ENCODE assay signal across 11 cellular contexts in genomic region chr1:41515778-41516167, GRCh38. TPM values are rescaled to one million over a fixed set of nuclear protein-coding genes. Genes with fewer than 3 reads are reported as not detected.
DNase-seq lines count a peak whose midpoint lies in the region; ATAC-seq, FAIRE-seq and TF ChIP-seq lines count a peak whose summit lies in the region.
"Had no signal": no experiment of that assay in that cellular context is flagged by ENCODE, and none has a peak within 500 bp of the region (broad histone marks: within the 10 kb centered on the region; RNA-seq: fewer than 3 reads in every experiment).

No MANE protein-coding gene starts in this region.

- H3K9me3 ChIP-seq in SK-N-SH (no peaks in the 10 kb centered on the region), adipocyte (ENCODE audit: control insufficient read depth, low read length) (no peaks in the 10 kb centered on the region), iPS-18a (ENCODE audit: control insufficient read depth, low read depth, low read length) (no peaks in the 10 kb centered on the region), smooth muscle cell (replicated peaks; ENCODE audit: low read depth) (no peaks in the 10 kb centered on the region)

- TF ChIP-seq CTCF in SK-N-SH (IDR thresholded peaks at IDR 0.05) (no peak), smooth muscle cell (IDR thresholded peaks at IDR 0.05; ENCODE audit: borderline replicate concordance, insufficient read depth, poor library complexity, severe bottlenecking) (no peak)

- TF ChIP-seq RAD21 in SK-N-SH (IDR thresholded peaks at IDR 0.05; ENCODE audit: low read length), result no peak

- H3K4me2 ChIP-seq in SK-N-SH, result peak overlapping the region; percentile 65; the same call in 1 of the 2 replicates
- H3K4me2 ChIP-seq in smooth muscle cell, result peak overlapping the region; percentile 72

- H3K27me3 ChIP-seq in SK-N-SH (ENCODE audit: insufficient read depth) (no peaks in the 10 kb centered on the region), adipocyte (replicated peaks; ENCODE audit: control insufficient read depth, insufficient read depth, low read length) (no peaks in the 10 kb centered on the region), iPS-18a (ENCODE audit: control insufficient read depth, insufficient read depth, low read length) (peaks cover 9% of the 10 kb centered on the region), smooth muscle cell (ENCODE audit: low read depth) (no peaks in the 10 kb centered on the region)

- CTCF ChIA-PET in SK-N-SH (lab: Yijun Ruan, JAX), result interaction anchor here (0.6 to 4.5 kb wide), 63 partner anchors 8 to 1241 kb away, joined by 3 to 30 read pairs (median 5); partner anchors contain the start of gene EDN2

- WGBS in SK-N-SH (ENCODE audit: low lambda C conversion rate), result 86% methylated on average over 1 of the region's 6 CpGs
- 15% methylated on average over 6 of the region's 6 CpGs for WGBS in smooth muscle cell (ENCODE audit: low lambda C conversion rate)

- H3K4me1 ChIP-seq in SK-N-SH (ENCODE audit: control insufficient read depth in 1 of 2, insufficient read depth in 2 of 2, low read depth in 1 of 2, low read length in 1 of 2), result peaks cover 4 to 44% of the 10 kb centered on the region in 2 experiments; a peak in 3 of 4 replicates
- peaks cover 17% of the 10 kb centered on the region for H3K4me1 ChIP-seq in adipocyte (ENCODE audit: control insufficient read depth, insufficient read depth, low read length)
- peaks cover 7% of the 10 kb centered on the region for H3K4me1 ChIP-seq in iPS-18a (ENCODE audit: control insufficient read depth, low read depth, low read length)
- peaks cover 4% of the 10 kb centered on the region for H3K4me1 ChIP-seq in smooth muscle cell (ENCODE audit: low read depth)

- H3F3A ChIP-seq in SK-N-SH (replicated peaks; ENCODE audit: insufficient read depth), result no peaks in the 10 kb centered on the region
- peaks cover 3% of the 10 kb centered on the region for H3F3A ChIP-seq in smooth muscle cell (ENCODE audit: low read depth)

- H2AFZ ChIP-seq in SK-N-SH (ENCODE audit: low read depth), result no peak overlapping the region; the same call in 1 of the 2 replicates
- H2AFZ ChIP-seq in smooth muscle cell (ENCODE audit: low read depth), result no peak overlapping the region

- H3K79me2 ChIP-seq in SK-N-SH (ENCODE audit: insufficient read depth) (no peaks in the 10 kb centered on the region), smooth muscle cell (ENCODE audit: low read depth) (no peaks in the 10 kb centered on the region)

- POLR2A ChIA-PET in SK-N-SH (lab: Yijun Ruan, JAX), result interaction anchor here (0.6 to 0.7 kb wide), 2 partner anchors 277 to 724 kb away, joined by 3 read pairs; no protein-coding TSS in a partner anchor

- no peaks in the 10 kb centered on the region for H3K9me2 ChIP-seq in SK-N-SH

- DNase-seq in SK-N-SH (no peak), adipocyte (ENCODE audit: low read depth) (no peak), smooth muscle cell (lab: John Stamatoyannopoulos, UW; ENCODE audit: unreplicated experiment) (no peak), GM19239 (ENCODE audit: insufficient read length, low spot score) (no peak), NCI-H1417 (lab: John Stamatoyannopoulos, UW) (no peak)

- no peak for FAIRE-seq in GM19239 (lab: Jason Lieb, UNC)
- FAIRE-seq: G401.6 had no signal

- no peak overlapping the region for H3K9ac ChIP-seq in SK-N-SH
- peak overlapping the region; percentile 15 for H3K9ac ChIP-seq in adipocyte (ENCODE audit: low read length)
- no peak overlapping the region for H3K9ac ChIP-seq in iPS-18a (ENCODE audit: low read length)
- no peak overlapping the region for H3K9ac ChIP-seq in smooth muscle cell (ENCODE audit: low read depth)

- TF ChIP-seq EP300 in SK-N-SH (IDR thresholded peaks at IDR 0.05; ENCODE audit: borderline replicate concordance in 1 of 2, low read depth in 1 of 2, low read length in 1 of 2), result no peak

- ATAC-seq in SK-N-SH treated with all-trans-retinoic acid at 6 μM for 48 hours (no peak; the same call in 2 of the 3 replicates), HG03196 (IDR thresholded peaks at IDR 0.05; ENCODE audit: unreplicated experiment) (no peak)

- no peak overlapping the region; a peak in 1 of 4 replicates for H3K4me3 ChIP-seq in SK-N-SH (ENCODE audit: low read depth in 2 of 2, low read length in 1 of 2)
- H3K4me3 ChIP-seq in adipocyte (ENCODE audit: low read length), result no peak overlapping the region
- H3K4me3 ChIP-seq in iPS-18a (ENCODE audit: low read length), result peak overlapping the region; percentile 54
- no peak overlapping the region for H3K4me3 ChIP-seq in smooth muscle cell

- no peaks in the 10 kb centered on the region for H4K20me1 ChIP-seq in SK-N-SH (ENCODE audit: insufficient read depth)
- H4K20me1 ChIP-seq in smooth muscle cell (ENCODE audit: low read depth), result no peaks in the 10 kb centered on the region

- H3K36me3 ChIP-seq in SK-N-SH (replicated peaks in 1 of 2; ENCODE audit: control insufficient read depth in 1 of 2, insufficient read depth in 2 of 2, low read length in 1 of 2) (no peaks in the 10 kb centered on the region), adipocyte (ENCODE audit: control insufficient read depth, insufficient read depth, low read length, severe bottlenecking) (no peaks in the 10 kb centered on the region), iPS-18a (ENCODE audit: control insufficient read depth, low read depth, low read length) (no peaks in the 10 kb centered on the region), smooth muscle cell (ENCODE audit: low read depth) (no peaks in the 10 kb centered on the region)

- H3K27ac ChIP-seq in SK-N-SH (ENCODE audit: low read depth in 2 of 2, low read length in 1 of 2), result peak overlapping the region in 1 of 2 experiments; percentile 67; a peak in 2 of 4 replicates
- H3K27ac ChIP-seq in iPS-18a (ENCODE audit: low read length), result no peak overlapping the region
- H3K27ac ChIP-seq in smooth muscle cell (ENCODE audit: low read depth), result no peak overlapping the region

TF ChIP-seq in SK-N-SH, 30 proteins besides CTCF, POLR2A, EP300 and RAD21 (continues in another document):
- TF ChIP-seq SIN3A (IDR thresholded peaks at IDR 0.05; ENCODE audit: borderline replicate concordance, low read depth, low read length), result no peak
- TF ChIP-seq EZH2phosphoT487 (IDR thresholded peaks at IDR 0.05; ENCODE audit: borderline replicate concordance, low read depth), result no peak
- TF ChIP-seq USF2 (IDR thresholded peaks at IDR 0.05; ENCODE audit: borderline replicate concordance, low read depth, low read length), result no peak
- no peak for TF ChIP-seq NFIC (IDR thresholded peaks at IDR 0.05; ENCODE audit: borderline replicate concordance)
- no peak for TF ChIP-seq YY1 (IDR thresholded peaks at IDR 0.05; ENCODE audit: low read depth)
- TF ChIP-seq POLR2AphosphoS5 (IDR thresholded peaks at IDR 0.05; ENCODE audit: low read depth, low read length), result no peak
- TF ChIP-seq MEF2A (IDR thresholded peaks at IDR 0.05; ENCODE audit: borderline replicate concordance, low read depth), result no peak
- TF ChIP-seq USF1 (IDR thresholded peaks at IDR 0.05; ENCODE audit: borderline replicate concordance, low read depth), result no peak

TF ChIP-seq in SK-N-SH treated with all-trans-retinoic acid at 6 μM for 48 hours, 23 proteins besides CTCF, POLR2A, EP300 and RAD21 (continues in another document):
- no peak for TF ChIP-seq CREB5 (CRISPR knock-in tag; IDR thresholded peaks at IDR 0.05; ENCODE audit: low read depth)
- TF ChIP-seq RARB (CRISPR knock-in tag; IDR thresholded peaks at IDR 0.05), result no peak
- no peak for TF ChIP-seq ESRRG (CRISPR knock-in tag; IDR thresholded peaks at IDR 0.05)
- no peak for TF ChIP-seq ZNF70 (CRISPR knock-in tag; IDR thresholded peaks at IDR 0.05)
- no peak for TF ChIP-seq ZC3H10 (CRISPR knock-in tag; IDR thresholded peaks at IDR 0.05)
- TF ChIP-seq, protein P1, sequence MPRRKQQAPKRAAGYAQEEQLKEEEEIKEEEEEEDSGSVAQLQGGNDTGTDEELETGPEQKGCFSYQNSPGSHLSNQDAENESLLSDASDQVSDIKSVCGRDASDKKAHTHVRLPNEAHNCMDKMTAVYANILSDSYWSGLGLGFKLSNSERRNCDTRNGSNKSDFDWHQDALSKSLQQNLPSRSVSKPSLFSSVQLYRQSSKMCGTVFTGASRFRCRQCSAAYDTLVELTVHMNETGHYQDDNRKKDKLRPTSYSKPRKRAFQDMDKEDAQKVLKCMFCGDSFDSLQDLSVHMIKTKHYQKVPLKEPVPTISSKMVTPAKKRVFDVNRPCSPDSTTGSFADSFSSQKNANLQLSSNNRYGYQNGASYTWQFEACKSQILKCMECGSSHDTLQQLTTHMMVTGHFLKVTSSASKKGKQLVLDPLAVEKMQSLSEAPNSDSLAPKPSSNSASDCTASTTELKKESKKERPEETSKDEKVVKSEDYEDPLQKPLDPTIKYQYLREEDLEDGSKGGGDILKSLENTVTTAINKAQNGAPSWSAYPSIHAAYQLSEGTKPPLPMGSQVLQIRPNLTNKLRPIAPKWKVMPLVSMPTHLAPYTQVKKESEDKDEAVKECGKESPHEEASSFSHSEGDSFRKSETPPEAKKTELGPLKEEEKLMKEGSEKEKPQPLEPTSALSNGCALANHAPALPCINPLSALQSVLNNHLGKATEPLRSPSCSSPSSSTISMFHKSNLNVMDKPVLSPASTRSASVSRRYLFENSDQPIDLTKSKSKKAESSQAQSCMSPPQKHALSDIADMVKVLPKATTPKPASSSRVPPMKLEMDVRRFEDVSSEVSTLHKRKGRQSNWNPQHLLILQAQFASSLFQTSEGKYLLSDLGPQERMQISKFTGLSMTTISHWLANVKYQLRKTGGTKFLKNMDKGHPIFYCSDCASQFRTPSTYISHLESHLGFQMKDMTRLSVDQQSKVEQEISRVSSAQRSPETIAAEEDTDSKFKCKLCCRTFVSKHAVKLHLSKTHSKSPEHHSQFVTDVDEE (CRISPR knock-in tag; IDR thresholded peaks at IDR 0.05), result no peak
- no peak for TF ChIP-seq ZFP30 (CRISPR knock-in tag; IDR thresholded peaks at IDR 0.05)
- no peak for TF ChIP-seq BACH2 (CRISPR knock-in tag; IDR thresholded peaks at IDR 0.05; ENCODE audit: borderline replicate concordance)
- no peak for TF ChIP-seq ZFP3 (CRISPR knock-in tag; IDR thresholded peaks at IDR 0.05)
- no peak for TF ChIP-seq PPARA (CRISPR knock-in tag; IDR thresholded peaks at IDR 0.05; ENCODE audit: borderline replicate concordance)
- TF ChIP-seq TOX (CRISPR knock-in tag; IDR thresholded peaks at IDR 0.05; ENCODE audit: borderline replicate concordance), result no peak

RNA-seq across cellular contexts. Expression of gene EDN2, which starts 31.3 kb away (rescaled TPM):
- polyA plus RNA-seq in SK-N-SH (2012; rRNA removed) (0.97 and 1.7 TPM in 2 replicates), smooth muscle cell (not detected in 2 replicates)
- 0.77 and 0.84 TPM in 2 replicates for polyA plus RNA-seq in SK-N-SH (2012; cell fraction: cytosol; rRNA removed)
- polyA plus RNA-seq in SK-N-SH (2012; cell fraction: nucleus; rRNA removed), result 0.75 and 1.2 TPM in 2 replicates
- total RNA-seq in smooth muscle cell, result not detected in 2 replicates
- total RNA-seq: A673 had no signal
- polyA plus RNA-seq: IgD-negative memory B cell had no signal
